30 cellular contexts compared by ENCODE assay signal in genomic region chr3:172371544-172371943, GRCh38.
"Had no signal": no experiment of that assay in that cellular context is flagged by ENCODE, and none has a peak within 500 bp of the region (broad histone marks: within the 10 kb centered on the region; RNA-seq: fewer than 3 reads in every experiment).

No MANE protein-coding gene starts in this region.

- H3K27ac Mint-ChIP-seq: nephron progenitor cell; stimulated activated memory B cell treated with anti-CD40 and anti-IgM and Interleukin-4, amounts not matched to agents 10 μg/mL and 1 μg/mL and 100 μg/mL, for 72 hours; type B pancreatic cell had no signal

- H3K4me2 ChIP-seq: smooth muscle cell had no signal

- H3K27me3 ChIP-seq: neutrophil, pancreas, spleen, suprapubic skin, testis, tibial artery, transverse colon, upper lobe of right lung, uterus had no signal

- H3K36me3 Mint-ChIP-seq: natural killer cell treated with Interleukin-12 subunit alpha and Interleukin-12 subunit beta and Interleukin-15 and Interleukin-18, amount 100 ng/mL, for 72 hours had no signal

- FAIRE-seq: pancreas had no signal

- H3K27me3 Mint-ChIP-seq: naive thymus-derived CD8-positive, alpha-beta T cell; natural killer cell treated with Interleukin-12 subunit alpha and Interleukin-12 subunit beta and Interleukin-15 and Interleukin-18, amount 100 ng/mL, for 72 hours; stimulated activated memory B cell treated with anti-CD40 and anti-IgM and Interleukin-4, amounts not matched to agents 10 μg/mL and 1 μg/mL and 100 μg/mL, for 72 hours; stimulated activated naive CD8-positive, alpha-beta T cell treated with anti-CD3 and anti-CD28 coated beads, Interleukin-15, amount 100 ng/mL, for 72 hours; type B pancreatic cell had no signal

- H3K27ac ChIP-seq: neutrophil, pancreas, prostate gland, skin epidermis, spleen, suprapubic skin, testis, tibial artery, transverse colon, upper lobe of right lung, uterus had no signal

- H3K4me3 ChIP-seq: pancreas, prostate gland, skin epidermis, smooth muscle cell, spleen, suprapubic skin, testis, tibial artery, transverse colon, upper lobe of right lung, uterus had no signal

- H3K4me1 ChIP-seq: prostate gland, spleen, suprapubic skin, testis, tibial artery, upper lobe of right lung, uterus had no signal

- H3K9me3 ChIP-seq: neutrophil, pancreas, prostate gland, spleen, suprapubic skin, testis, tibial artery, transverse colon, upper lobe of right lung, uterus had no signal

- ATAC-seq: naive thymus-derived CD8-positive, alpha-beta T cell; natural killer cell treated with Interleukin-12 subunit alpha and Interleukin-12 subunit beta and Interleukin-15 and Interleukin-18, amount 100 ng/mL, for 72 hours; pancreas; right cardiac atrium; sciatic nerve; stimulated activated memory B cell treated with anti-CD40 and anti-IgM and Interleukin-4, amounts not matched to agents 10 μg/mL and 1 μg/mL and 100 μg/mL, for 72 hours; stimulated activated naive CD8-positive, alpha-beta T cell treated with anti-CD3 and anti-CD28 coated beads, Interleukin-15, amount 100 ng/mL, for 72 hours; stimulated activated naive CD8-positive, alpha-beta T cell treated with anti-CD3 and anti-CD28 coated beads, Interleukin-15, Interleukin-2, amounts not matched to agents 100 U/mL and 50 U/mL, for 24 hours; upper lobe of right lung had no signal

- H3K36me3 ChIP-seq: prostate gland, uterus had no signal

- H3K4me3 Mint-ChIP-seq: naive thymus-derived CD8-positive, alpha-beta T cell; natural killer cell treated with Interleukin-12 subunit alpha and Interleukin-12 subunit beta and Interleukin-15 and Interleukin-18, amount 100 ng/mL, for 72 hours; nephron progenitor cell; neural crest cell; stimulated activated memory B cell treated with anti-CD40 and anti-IgM and Interleukin-4, amounts not matched to agents 10 μg/mL and 1 μg/mL and 100 μg/mL, for 72 hours; stimulated activated naive CD8-positive, alpha-beta T cell treated with anti-CD3 and anti-CD28 coated beads, Interleukin-15, amount 100 ng/mL, for 72 hours; type B pancreatic cell had no signal

- H3K9me3 Mint-ChIP-seq: naive thymus-derived CD8-positive, alpha-beta T cell; natural killer cell treated with Interleukin-12 subunit alpha and Interleukin-12 subunit beta and Interleukin-15 and Interleukin-18, amount 100 ng/mL, for 72 hours; nephron progenitor cell; neural crest cell; stimulated activated memory B cell treated with anti-CD40 and anti-IgM and Interleukin-4, amounts not matched to agents 10 μg/mL and 1 μg/mL and 100 μg/mL, for 72 hours; stimulated activated naive CD8-positive, alpha-beta T cell treated with anti-CD3 and anti-CD28 coated beads, Interleukin-15, amount 100 ng/mL, for 72 hours; type B pancreatic cell had no signal

- H3K4me1 Mint-ChIP-seq: naive thymus-derived CD8-positive, alpha-beta T cell; neural crest cell; stimulated activated memory B cell treated with anti-CD40 and anti-IgM and Interleukin-4, amounts not matched to agents 10 μg/mL and 1 μg/mL and 100 μg/mL, for 72 hours; stimulated activated naive CD8-positive, alpha-beta T cell treated with anti-CD3 and anti-CD28 coated beads, Interleukin-15, amount 100 ng/mL, for 72 hours had no signal

- DNase-seq: naive thymus-derived CD8-positive, alpha-beta T cell; nephron progenitor cell; nucleus accumbens; pancreas; right cardiac atrium; spleen; stimulated activated CD4-positive, alpha-beta T cell treated with anti-CD3 and anti-CD28 coated beads, Interleukin-12 subunit alpha, Interleukin-12 subunit beta, amount 100 ng/mL, for 4 hours; stimulated activated CD4-positive, alpha-beta T cell treated with anti-CD3 and anti-CD28 coated beads, Interleukin-1b, Interleukin-23, amount 100 ng/mL, for 48 hours; stimulated activated CD4-positive, alpha-beta T cell treated with anti-CD3 and anti-CD28 coated beads, Interleukin-4, amount 100 ng/mL, for 1 hour; stimulated activated CD4-positive, alpha-beta T cell treated with anti-CD3 and anti-CD28 coated beads, Interleukin-4, amount 100 ng/mL, for 4 hours; stimulated activated CD8-positive, alpha-beta memory T cell treated with anti-CD3 and anti-CD28 coated beads, Interleukin-4, amount 100 ng/mL, for 48 hours; stimulated activated naive CD4-positive, alpha-beta T cell; stimulated activated naive CD8-positive, alpha-beta T cell treated with anti-CD3 and anti-CD28 coated beads, Interleukin-15, amount 100 ng/mL, for 72 hours; stimulated activated naive CD8-positive, alpha-beta T cell treated with anti-CD3 and anti-CD28 coated beads, Interleukin-15, Interleukin-2, amounts not matched to agents 100 U/mL and 50 U/mL, for 24 hours; substantia nigra; testis; tibial artery; transverse colon; upper lobe of right lung; uterus had no signal
